Comparison of ENCODE assay signal across 22 cellular contexts in the genomic region with DNA sequence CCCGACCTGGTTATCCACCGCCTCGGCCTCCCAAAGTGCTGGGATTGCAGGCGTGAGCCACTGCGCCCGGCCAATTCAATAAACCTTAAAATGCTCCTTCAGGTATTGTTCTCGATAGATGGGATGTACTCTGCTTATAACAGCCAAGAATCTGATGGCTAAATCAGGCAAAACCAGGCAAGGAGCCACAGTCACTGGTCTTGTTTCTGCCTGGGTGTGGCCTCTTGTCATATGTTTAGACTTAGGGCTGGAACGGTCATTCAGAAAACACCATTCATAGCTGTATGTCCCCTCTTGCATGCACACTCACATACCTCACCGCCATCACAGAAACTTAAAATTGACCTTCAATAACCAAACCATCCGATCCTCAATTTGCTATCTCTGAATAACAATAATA. TPM values are rescaled to one million over a fixed set of nuclear protein-coding genes. Genes with fewer than 3 reads are reported as not detected.
"Had no signal": no experiment of that assay in that cellular context is flagged by ENCODE, and none has a peak within 500 bp of the region (broad histone marks: within the 10 kb centered on the region; RNA-seq: fewer than 3 reads in every experiment).

No MANE protein-coding gene starts in this region.

- H3K4me1 ChIP-seq: right lobe of liver had no signal

- H3K9me3 ChIP-seq: gastroesophageal sphincter, ovary, right lobe of liver, tibial artery, upper lobe of right lung, vagina had no signal

- H3K4me2 ChIP-seq: neural progenitor cell had no signal

- H3K4me3 ChIP-seq: gastroesophageal sphincter, neural progenitor cell, ovary, right lobe of liver, tibial artery, upper lobe of right lung, vagina had no signal

- H3K27me3 ChIP-seq: gastroesophageal sphincter, neural progenitor cell, ovary, right lobe of liver, tibial artery, upper lobe of right lung, vagina had no signal

- H3K9ac ChIP-seq: neural progenitor cell had no signal

- DNase-seq: cerebellar nuclear complex; dermis blood vessel endothelial cell; hippocampal formation; left colon; naive thymus-derived CD4-positive, alpha-beta T cell; nucleus accumbens; ovary; right lobe of liver; stimulated activated CD4-positive, alpha-beta T cell treated with anti-CD3 and anti-CD28 coated beads, Interleukin-4, amount 100 ng/mL, for 1 hour; stimulated activated CD8-positive, alpha-beta memory T cell treated with anti-CD3 and anti-CD28 coated beads, Interleukin-4, amount 100 ng/mL, for 48 hours; tibial artery; upper lobe of right lung had no signal

- H3K36me3 ChIP-seq: gastroesophageal sphincter, neural progenitor cell, ovary, right lobe of liver, tibial artery, upper lobe of right lung, vagina had no signal

- H3K27ac ChIP-seq: neural progenitor cell, ovary, right lobe of liver, tibial artery, vagina had no signal

- H2AFZ ChIP-seq: neural progenitor cell had no signal

- ATAC-seq: gastroesophageal sphincter; left colon; naive thymus-derived CD4-positive, alpha-beta T cell had no signal

RNA-seq across cellular contexts. Expression of gene DNAI1, which starts 8.0 kb away (rescaled TPM):
- total RNA-seq: dermis blood vessel endothelial cell; esophagus mucosa; gastroesophageal sphincter; kidney epithelial cell; left colon; liver; lung microvascular endothelial cell; mesenteric fat pad; mononuclear cell; naive thymus-derived CD4-positive, alpha-beta T cell; posterior vena cava; right lobe of liver; upper lobe of right lung; vagina had no signal
- polyA plus RNA-seq: liver; naive thymus-derived CD4-positive, alpha-beta T cell had no signal
